ENCODE assay signal across 1 cellular context in the genomic region with DNA sequence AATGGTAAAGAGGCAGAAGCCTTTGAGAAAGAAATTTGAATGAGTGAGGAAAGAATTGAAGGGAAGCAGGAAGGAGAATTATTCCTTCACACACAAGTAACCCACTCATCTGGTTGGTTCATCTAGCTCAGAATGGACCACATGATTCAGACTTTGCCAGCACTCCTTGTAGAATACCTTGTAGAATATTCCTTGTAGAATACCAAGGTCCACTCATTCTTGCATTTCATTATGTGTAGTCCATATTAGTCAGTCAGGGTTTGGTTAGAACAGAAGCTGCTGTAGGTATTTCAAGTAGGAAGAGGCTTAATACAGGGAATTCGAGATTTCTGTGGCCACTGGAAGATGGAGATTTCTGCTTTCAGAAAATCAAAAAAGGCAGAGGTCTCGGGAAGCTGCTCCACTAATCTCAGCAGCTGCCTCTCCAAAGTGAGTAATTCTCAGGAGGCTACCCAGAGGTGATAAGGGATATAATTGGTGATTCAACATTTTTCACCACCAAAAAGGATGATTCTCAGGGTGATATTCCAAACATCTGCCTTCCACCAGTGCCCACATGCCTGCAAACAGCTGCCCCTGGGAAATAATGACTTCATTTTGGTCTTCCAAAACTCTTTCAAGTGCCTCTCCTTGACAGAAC.
TF ChIP-seq lines count a peak whose summit lies in the region.

No MANE protein-coding gene starts in this region.

TF ChIP-seq in SK-N-SH treated with all-trans-retinoic acid at 6 μM for 48 hours, 23 proteins besides CTCF, POLR2A, EP300 and RAD21 (continued from another document):
- TF ChIP-seq PPARA (CRISPR knock-in tag; IDR thresholded peaks at IDR 0.05; ENCODE audit: borderline replicate concordance) = no peak
